8 cellular contexts compared by ENCODE assay signal in genomic region chr3:104273046-104273649, GRCh38.
A peak's percentile ranks its signal among the peaks of the same experiment; 100 is the strongest.
DNase-seq lines count a peak whose midpoint lies in the region; ATAC-seq and TF ChIP-seq lines count a peak whose summit lies in the region.

No MANE protein-coding gene starts in this region.

- ATAC-seq in HG02870 (IDR thresholded peaks at IDR 0.05; ENCODE audit: unreplicated experiment) (peak; percentile 58), T-helper 17 cell (no peak)

- H3K4me3 Mint-ChIP-seq in T-helper 17 cell: no peak overlapping the region

- no peak for TF ChIP-seq EP300 in esophagus muscularis mucosa (IDR thresholded peaks at IDR 0.05)

- H3K79me2 ChIP-seq in smooth muscle cell (ENCODE audit: low read depth): no peaks in the 10 kb centered on the region

- H3K36me3 Mint-ChIP-seq in T-helper 17 cell (ENCODE audit: low read depth): no peaks in the 10 kb centered on the region

- TF ChIP-seq CTCF in GM10266 (IDR thresholded peaks at IDR 0.05; ENCODE audit: control insufficient read depth, insufficient read depth, low read depth, missing control alignments) (peak; percentile 79), esophagus muscularis mucosa (IDR thresholded peaks at IDR 0.05) (peak; percentile 25 to 64 (median 49)), smooth muscle cell (IDR thresholded peaks at IDR 0.05; ENCODE audit: borderline replicate concordance, insufficient read depth, poor library complexity, severe bottlenecking) (peak; percentile 60)

- no peak overlapping the region for H3K27ac ChIP-seq in esophagus muscularis mucosa (replicated peaks in 1 of 4)
- H3K27ac ChIP-seq in smooth muscle cell (ENCODE audit: low read depth): no peak overlapping the region

- no peak for TF ChIP-seq POLR2A in esophagus muscularis mucosa (IDR thresholded peaks at IDR 0.05; ENCODE audit: low read depth)

- no peak overlapping the region for H3K9ac ChIP-seq in smooth muscle cell (ENCODE audit: low read depth)

- no peaks in the 10 kb centered on the region for H3K4me1 ChIP-seq in esophagus muscularis mucosa
- H3K4me1 ChIP-seq in smooth muscle cell (ENCODE audit: low read depth): no peaks in the 10 kb centered on the region

- DNase-seq in GM10266 (ENCODE audit: extremely low spot score) (no peak), NCI-H82 treated with DMSO at 0.1 percent for 48 hours (lab: John Stamatoyannopoulos, UW; ENCODE audit: unreplicated experiment) (peak; percentile 15), esophagus muscularis mucosa (ENCODE audit: extremely low spot score) (no peak), smooth muscle cell (lab: John Stamatoyannopoulos, UW; ENCODE audit: unreplicated experiment) (no peak), T-helper 17 cell (no peak), C1 segment of cervical spinal cord (lab: John Stamatoyannopoulos, UW) (no peak)
- no peak for DNase-seq in stimulated activated CD4-positive, alpha-beta T cell treated with anti-CD3 and anti-CD28 coated beads, Interleukin-4, amount 100 ng/mL, for 24 hours

- H2AFZ ChIP-seq in smooth muscle cell (ENCODE audit: low read depth): no peak overlapping the region

- H3K27me3 ChIP-seq in esophagus muscularis mucosa (no peaks in the 10 kb centered on the region), smooth muscle cell (ENCODE audit: low read depth) (no peaks in the 10 kb centered on the region)

- intact Hi-C loops in esophagus muscularis mucosa (cut with DNase I): no loop called here

- no peak overlapping the region for H3K4me2 ChIP-seq in smooth muscle cell

- H3K9me3 ChIP-seq in esophagus muscularis mucosa (peaks cover 0 to 15% (median 3%) of the 10 kb centered on the region in 4 donors), smooth muscle cell (replicated peaks; ENCODE audit: low read depth) (peaks cover 18% of the 10 kb centered on the region), T-helper 17 cell (ENCODE audit: control insufficient read depth, low read length, poor library complexity, severe bottlenecking) (no peaks in the 10 kb centered on the region)

- no peaks in the 10 kb centered on the region for H3K4me1 Mint-ChIP-seq in T-helper 17 cell

- H3K36me3 ChIP-seq in esophagus muscularis mucosa: no peaks in the 10 kb centered on the region
- peaks cover 15% of the 10 kb centered on the region for H3K36me3 ChIP-seq in smooth muscle cell (ENCODE audit: low read depth)

- no peak overlapping the region for H3K27ac Mint-ChIP-seq in T-helper 17 cell

- WGBS in esophagus muscularis mucosa: 61% methylated on average over 4 of the region's 4 CpGs
- WGBS in smooth muscle cell (ENCODE audit: low lambda C conversion rate): 61% methylated on average over 4 of the region's 4 CpGs

- H3F3A ChIP-seq in smooth muscle cell (ENCODE audit: low read depth): no peaks in the 10 kb centered on the region

- no peak overlapping the region for H3K4me3 ChIP-seq in esophagus muscularis mucosa
- H3K4me3 ChIP-seq in smooth muscle cell: no peak overlapping the region

- peaks cover 9% of the 10 kb centered on the region for H3K27me3 Mint-ChIP-seq in T-helper 17 cell

- H4K20me1 ChIP-seq in smooth muscle cell (ENCODE audit: low read depth): no peaks in the 10 kb centered on the region
